In genomic region chr5:141965071-141965470, GRCh38 we compare ENCODE assay signal across 25 cellular contexts. TPM values are rescaled to one million over a fixed set of nuclear protein-coding genes. Genes with fewer than 3 reads are reported as not detected.
DNase-seq lines count a peak whose midpoint lies in the region; ATAC-seq and TF ChIP-seq lines count a peak whose summit lies in the region.
"Had no signal": no experiment of that assay in that cellular context is flagged by ENCODE, and none has a peak within 500 bp of the region (broad histone marks: within the 10 kb centered on the region; RNA-seq: fewer than 3 reads in every experiment).

No MANE protein-coding gene starts in this region.

- no peak for ATAC-seq in GM18870 (IDR thresholded peaks at IDR 0.05; ENCODE audit: unreplicated experiment)
- no peak for ATAC-seq in naive thymus-derived CD4-positive, alpha-beta T cell
- ATAC-seq: GM23338 had no signal

- H3K27ac Mint-ChIP-seq in activated CD4-positive, alpha-beta T cell treated with anti-CD3 and anti-CD28 coated beads, Interleukin-2, amount 10 ng/mL, durations not matched to agents 24 days and 14 days: no peak overlapping the region
- peak overlapping the region in 2 of 3 experiments; percentile 2 to 60 for H3K27ac Mint-ChIP-seq in nephron
- no peak overlapping the region for H3K27ac Mint-ChIP-seq in CD4-positive, alpha-beta memory T cell
- no peak overlapping the region for H3K27ac Mint-ChIP-seq in naive thymus-derived CD4-positive, alpha-beta T cell
- H3K27ac Mint-ChIP-seq: B cell, CD14-positive monocyte, GM23338 had no signal

- TF ChIP-seq CTCF in esophagus muscularis mucosa (IDR thresholded peaks at IDR 0.05) (no peak), nephron (IDR thresholded peaks at IDR 0.05; ENCODE audit: unreplicated experiment in 3 of 3) (no peak)

- no peak overlapping the region for H3K4me3 ChIP-seq in esophagus muscularis mucosa
- no peak overlapping the region for H3K4me3 ChIP-seq in CD4-positive, alpha-beta memory T cell (ENCODE audit: low read length in 2 of 2)
- no peak overlapping the region for H3K4me3 ChIP-seq in naive thymus-derived CD4-positive, alpha-beta T cell (ENCODE audit: low read length)
- H3K4me3 ChIP-seq: GM23338 had no signal

- no peaks in the 10 kb centered on the region for H3K36me3 ChIP-seq in esophagus muscularis mucosa
- no peaks in the 10 kb centered on the region for H3K36me3 ChIP-seq in CD4-positive, alpha-beta memory T cell (ENCODE audit: insufficient read depth, low read length)
- peaks cover 0 to 3% (median 0%) of the 10 kb centered on the region in 3 experiments for H3K36me3 ChIP-seq in naive thymus-derived CD4-positive, alpha-beta T cell (ENCODE audit: control insufficient read depth in 2 of 3, insufficient read depth in 3 of 3, low read length in 3 of 3)

- CTCF ChIA-PET in CD4-positive, alpha-beta memory T cell (lab: Charles Lee; ENCODE audit: partially characterized antibody): interaction anchor here (1.1 to 1.8 kb wide), 2 partner anchors 11 to 74 kb away, joined by 3 to 4 read pairs; no protein-coding TSS in a partner anchor
- CTCF ChIA-PET in naive thymus-derived CD4-positive, alpha-beta T cell (lab: Charles Lee): interaction anchor here (0.6 to 1.2 kb wide), 2 partner anchors 314 to 340 kb away, joined by 3 read pairs; partner anchors contain the start of gene FCHSD1

- intact Hi-C loops in activated CD4-positive, alpha-beta T cell treated with anti-CD3 and anti-CD28 coated beads, Interleukin-2, amount 10 ng/mL, durations not matched to agents 24 days and 14 days (cut with micrococcal nuclease): loop anchor here (5.0 kb wide), 1 partner anchor 362 kb away; the partner anchor contains the start of gene SPRY4
- intact Hi-C loops in esophagus muscularis mucosa (cut with DNase I): no loop called here
- intact Hi-C loops in CD4-positive, alpha-beta memory T cell (cut with micrococcal nuclease): no loop called here
- intact Hi-C loops in naive thymus-derived CD4-positive, alpha-beta T cell (cut with micrococcal nuclease): loop anchor here (5.0 to 10.0 kb wide), 2 partner anchors 260 to 807 kb away; partner anchors contain the start of gene ARHGAP26 (in 1 of the 2)

- 60% methylated on average over 7 of the region's 7 CpGs for WGBS in esophagus muscularis mucosa

- H3K27me3 ChIP-seq in esophagus muscularis mucosa: peaks cover 0 to 3% (median 0%) of the 10 kb centered on the region in 4 donors
- H3K27me3 ChIP-seq in CD4-positive, alpha-beta memory T cell (ENCODE audit: insufficient read depth, low read length): no peaks in the 10 kb centered on the region
- no peaks in the 10 kb centered on the region for H3K27me3 ChIP-seq in naive thymus-derived CD4-positive, alpha-beta T cell (ENCODE audit: control insufficient read depth in 2 of 2, insufficient read depth in 2 of 2, low read length in 2 of 2)

- peaks cover 7 to 23% (median 21%) of the 10 kb centered on the region in 4 donors for H3K4me1 ChIP-seq in esophagus muscularis mucosa
- H3K4me1 ChIP-seq in CD4-positive, alpha-beta memory T cell (ENCODE audit: insufficient read depth, low read length): peaks cover 33% of the 10 kb centered on the region
- H3K4me1 ChIP-seq in naive thymus-derived CD4-positive, alpha-beta T cell (ENCODE audit: control insufficient read depth in 2 of 2, insufficient read depth in 2 of 2, low read length in 2 of 2): peaks cover 23 to 30% of the 10 kb centered on the region in 2 donors

- H3K4me3 Mint-ChIP-seq in activated CD4-positive, alpha-beta T cell treated with anti-CD3 and anti-CD28 coated beads, Interleukin-2, amount 10 ng/mL, durations not matched to agents 24 days and 14 days: no peak overlapping the region
- no peak overlapping the region for H3K4me3 Mint-ChIP-seq in nephron
- no peak overlapping the region for H3K4me3 Mint-ChIP-seq in CD4-positive, alpha-beta memory T cell
- no peak overlapping the region for H3K4me3 Mint-ChIP-seq in naive thymus-derived CD4-positive, alpha-beta T cell
- H3K4me3 Mint-ChIP-seq: B cell, CD14-positive monocyte, GM23338, H9 had no signal

- peaks cover 2% of the 10 kb centered on the region for H3K36me3 Mint-ChIP-seq in activated CD4-positive, alpha-beta T cell treated with anti-CD3 and anti-CD28 coated beads, Interleukin-2, amount 10 ng/mL, durations not matched to agents 24 days and 14 days (ENCODE audit: low read depth)
- H3K36me3 Mint-ChIP-seq in nephron (ENCODE audit: low read depth): no peaks in the 10 kb centered on the region
- H3K36me3 Mint-ChIP-seq in CD4-positive, alpha-beta memory T cell: peaks cover 0 to 2% of the 10 kb centered on the region in 2 donors
- H3K36me3 Mint-ChIP-seq in naive thymus-derived CD4-positive, alpha-beta T cell: peaks cover 0 to 3% (median 0%) of the 10 kb centered on the region in 5 donors
- H3K36me3 Mint-ChIP-seq: CD14-positive monocyte had no signal

- no peaks in the 10 kb centered on the region for H3K27me3 Mint-ChIP-seq in activated CD4-positive, alpha-beta T cell treated with anti-CD3 and anti-CD28 coated beads, Interleukin-2, amount 10 ng/mL, durations not matched to agents 24 days and 14 days
- H3K27me3 Mint-ChIP-seq in nephron (ENCODE audit: low read depth): no peaks in the 10 kb centered on the region
- H3K27me3 Mint-ChIP-seq in CD4-positive, alpha-beta memory T cell: no peaks in the 10 kb centered on the region
- peaks cover 0 to 2% (median 0%) of the 10 kb centered on the region in 5 donors for H3K27me3 Mint-ChIP-seq in naive thymus-derived CD4-positive, alpha-beta T cell
- H3K27me3 Mint-ChIP-seq: B cell had no signal

- POLR2A ChIA-PET in CD4-positive, alpha-beta memory T cell (lab: Charles Lee; ENCODE audit: partially characterized antibody): interaction anchor here (1.1 kb wide), 1 partner anchor 282 kb away, joined by 3 read pairs; no protein-coding TSS in a partner anchor
- POLR2A ChIA-PET in naive thymus-derived CD4-positive, alpha-beta T cell (lab: Charles Lee): no interaction called here

- H3K27ac ChIP-seq in esophagus muscularis mucosa (replicated peaks in 1 of 4): no peak overlapping the region
- no peak overlapping the region for H3K27ac ChIP-seq in CD4-positive, alpha-beta memory T cell (ENCODE audit: low read depth, low read length)
- no peak overlapping the region for H3K27ac ChIP-seq in naive thymus-derived CD4-positive, alpha-beta T cell (ENCODE audit: low read depth, low read length)
- H3K27ac ChIP-seq: 22Rv1 had no signal

- no peaks in the 10 kb centered on the region for H3K9me3 Mint-ChIP-seq in activated CD4-positive, alpha-beta T cell treated with anti-CD3 and anti-CD28 coated beads, Interleukin-2, amount 10 ng/mL, durations not matched to agents 24 days and 14 days
- no peaks in the 10 kb centered on the region for H3K9me3 Mint-ChIP-seq in nephron
- H3K9me3 Mint-ChIP-seq in CD4-positive, alpha-beta memory T cell: no peaks in the 10 kb centered on the region
- no peaks in the 10 kb centered on the region for H3K9me3 Mint-ChIP-seq in naive thymus-derived CD4-positive, alpha-beta T cell
- H3K9me3 Mint-ChIP-seq: CD14-positive monocyte, GM23338, H9 had no signal

- peaks cover 30% of the 10 kb centered on the region for H3K4me1 Mint-ChIP-seq in activated CD4-positive, alpha-beta T cell treated with anti-CD3 and anti-CD28 coated beads, Interleukin-2, amount 10 ng/mL, durations not matched to agents 24 days and 14 days
- peaks cover 38% of the 10 kb centered on the region for H3K4me1 Mint-ChIP-seq in nephron
- peaks cover 22 to 42% (median 29%) of the 10 kb centered on the region in 4 donors for H3K4me1 Mint-ChIP-seq in CD4-positive, alpha-beta memory T cell
- peaks cover 15 to 46% (median 35%) of the 10 kb centered on the region in 7 donors for H3K4me1 Mint-ChIP-seq in naive thymus-derived CD4-positive, alpha-beta T cell

- TF ChIP-seq EP300 in esophagus muscularis mucosa (IDR thresholded peaks at IDR 0.05): no peak

- H3K9me3 ChIP-seq in esophagus muscularis mucosa: no peaks in the 10 kb centered on the region
- no peaks in the 10 kb centered on the region for H3K9me3 ChIP-seq in CD4-positive, alpha-beta memory T cell (ENCODE audit: control insufficient read depth in 1 of 2, low read length in 2 of 2)
- no peaks in the 10 kb centered on the region for H3K9me3 ChIP-seq in naive thymus-derived CD4-positive, alpha-beta T cell (ENCODE audit: control insufficient read depth in 2 of 3, low read length in 3 of 3)
- H3K9me3 ChIP-seq: SK-N-SH had no signal

- TF ChIP-seq POLR2A in esophagus muscularis mucosa (IDR thresholded peaks at IDR 0.05; ENCODE audit: low read depth): no peak

- DNase-seq in activated CD4-positive, alpha-beta T cell treated with anti-CD3 and anti-CD28 coated beads, Interleukin-2, amount 10 ng/mL, durations not matched to agents 24 days and 14 days: peak; percentile 59
- DNase-seq in activated CD4-positive, alpha-beta T cell treated with anti-CD3 and anti-CD28 coated beads for 48 hours: no peak
- peak; percentile 47 for DNase-seq in esophagus muscularis mucosa (ENCODE audit: extremely low spot score)
- no peak for DNase-seq in CD4-positive, alpha-beta memory T cell
- DNase-seq in naive thymus-derived CD4-positive, alpha-beta T cell: no peak
- DNase-seq: DMS53, H9, Kasumi-1, MV-4-11, NCI-H1105, NCI-H1436 treated with DMSO at 0.1 percent for 48 hours, NCI-H187 treated with DMSO at 0.1 percent for 48 hours, NCI-H446, NCI-H524 treated with DMSO at 0.1 percent for 48 hours, NCI-H774, SIG-M5, SK-N-SH had no signal

RNA-seq across cellular contexts. Expression of gene RNF14, which starts 3.8 kb away (rescaled TPM):
- 28.8 and 32.2 TPM in 2 replicates for total RNA-seq in activated CD4-positive, alpha-beta T cell treated with anti-CD3 and anti-CD28 coated beads, Interleukin-2, amount 10 ng/mL, durations not matched to agents 24 days and 14 days
- 10 to 100 TPM; 65.8 to 94.1 (median 72.6) TPM for total RNA-seq in esophagus muscularis mucosa
- total RNA-seq in CD4-positive, alpha-beta memory T cell: 10 to 100 TPM; 35.4 to 38.5 TPM
- polyA plus RNA-seq in CD4-positive, alpha-beta memory T cell: 10 to 100 TPM; 52.0 TPM
- 10 to 100 TPM; 14.7 to 32.0 (median 24.8) TPM for total RNA-seq in naive thymus-derived CD4-positive, alpha-beta T cell
- 10 to 100 TPM; 33.0 to 40.2 TPM for polyA plus RNA-seq in naive thymus-derived CD4-positive, alpha-beta T cell

RNA-seq across cellular contexts. Expression of gene PCDH12, which starts 7.1 kb away (rescaled TPM):
- total RNA-seq in activated CD4-positive, alpha-beta T cell treated with anti-CD3 and anti-CD28 coated beads, Interleukin-2, amount 10 ng/mL, durations not matched to agents 24 days and 14 days: 1.8 and 2.2 TPM in 2 replicates
- 1 to 10 TPM; 1.2 to 6.7 (median 3.5) TPM for total RNA-seq in esophagus muscularis mucosa
- not detected for total RNA-seq in CD4-positive, alpha-beta memory T cell
- under 1 TPM; 0.13 to 0.31 TPM for polyA plus RNA-seq in CD4-positive, alpha-beta memory T cell
- total RNA-seq in naive thymus-derived CD4-positive, alpha-beta T cell: 1 to 10 TPM in 1 of 5 experiments, under 1 TPM in 1, not detected in 3; 0.78 to 1.5 TPM
- polyA plus RNA-seq in naive thymus-derived CD4-positive, alpha-beta T cell: under 1 TPM; 0.11 to 0.29 TPM
- total RNA-seq: B cell, Daoy, H9, MCF 10A had no signal

RNA-seq across cellular contexts. Expression of gene DELE1, which starts 41.4 kb away (rescaled TPM):
- 66.7 and 72.0 TPM in 2 replicates for total RNA-seq in activated CD4-positive, alpha-beta T cell treated with anti-CD3 and anti-CD28 coated beads, Interleukin-2, amount 10 ng/mL, durations not matched to agents 24 days and 14 days
- total RNA-seq in esophagus muscularis mucosa: 10 to 100 TPM; 44.4 to 75.8 (median 49.6) TPM
- 10 to 100 TPM; 73.2 to 83.1 TPM for total RNA-seq in CD4-positive, alpha-beta memory T cell
- 10 to 100 TPM; 31.4 to 44.3 TPM for polyA plus RNA-seq in CD4-positive, alpha-beta memory T cell
- 100 to 1,000 TPM in 1 of 5 experiments, 10 to 100 TPM in 4; 77.3 to 101 (median 88.2) TPM for total RNA-seq in naive thymus-derived CD4-positive, alpha-beta T cell
- 10 to 100 TPM; 26.4 to 29.9 TPM for polyA plus RNA-seq in naive thymus-derived CD4-positive, alpha-beta T cell

RNA-seq across cellular contexts. Expression of gene GNPDA1, which starts 47.8 kb away (rescaled TPM):
- total RNA-seq in activated CD4-positive, alpha-beta T cell treated with anti-CD3 and anti-CD28 coated beads, Interleukin-2, amount 10 ng/mL, durations not matched to agents 24 days and 14 days: 108 and 114 TPM in 2 replicates
- total RNA-seq in esophagus muscularis mucosa: 10 to 100 TPM; 19.5 to 52.4 (median 35.4) TPM
- total RNA-seq in CD4-positive, alpha-beta memory T cell: 10 to 100 TPM; 23.0 to 24.1 TPM
- 10 to 100 TPM; 25.8 to 38.6 TPM for polyA plus RNA-seq in CD4-positive, alpha-beta memory T cell
- total RNA-seq in naive thymus-derived CD4-positive, alpha-beta T cell: 10 to 100 TPM; 13.3 to 60.4 (median 26.4) TPM
- polyA plus RNA-seq in naive thymus-derived CD4-positive, alpha-beta T cell: 10 to 100 TPM; 37.9 to 47.7 TPM

Comparison
In these comparisons a context has a peak if more than half of its experiments do, and no peak if none do; other contexts are left out.
1. DNase-seq: peak in activated CD4-positive, alpha-beta T cell treated with anti-CD3 and anti-CD28 coated beads, Interleukin-2, amount 10 ng/mL, durations not matched to agents 24 days and 14 days (single experiment) and esophagus muscularis mucosa (single experiment); none in activated CD4-positive, alpha-beta T cell treated with anti-CD3 and anti-CD28 coated beads for 48 hours (single experiment), CD4-positive, alpha-beta memory T cell (0 of 5) and naive thymus-derived CD4-positive, alpha-beta T cell (0 of 9).
2. H3K27ac Mint-ChIP-seq: peak in nephron (2 of 3); none in activated CD4-positive, alpha-beta T cell treated with anti-CD3 and anti-CD28 coated beads, Interleukin-2, amount 10 ng/mL, durations not matched to agents 24 days and 14 days (single experiment), CD4-positive, alpha-beta memory T cell (0 of 7) and naive thymus-derived CD4-positive, alpha-beta T cell (0 of 9).
3. intact Hi-C loops: an anchor here in activated CD4-positive, alpha-beta T cell treated with anti-CD3 and anti-CD28 coated beads, Interleukin-2, amount 10 ng/mL, durations not matched to agents 24 days and 14 days (5.0 kb wide) and naive thymus-derived CD4-positive, alpha-beta T cell (5.0 to 10.0 kb wide); none called in esophagus muscularis mucosa and CD4-positive, alpha-beta memory T cell.